ENCODE assay signal across 11 cellular contexts in the genomic region with DNA sequence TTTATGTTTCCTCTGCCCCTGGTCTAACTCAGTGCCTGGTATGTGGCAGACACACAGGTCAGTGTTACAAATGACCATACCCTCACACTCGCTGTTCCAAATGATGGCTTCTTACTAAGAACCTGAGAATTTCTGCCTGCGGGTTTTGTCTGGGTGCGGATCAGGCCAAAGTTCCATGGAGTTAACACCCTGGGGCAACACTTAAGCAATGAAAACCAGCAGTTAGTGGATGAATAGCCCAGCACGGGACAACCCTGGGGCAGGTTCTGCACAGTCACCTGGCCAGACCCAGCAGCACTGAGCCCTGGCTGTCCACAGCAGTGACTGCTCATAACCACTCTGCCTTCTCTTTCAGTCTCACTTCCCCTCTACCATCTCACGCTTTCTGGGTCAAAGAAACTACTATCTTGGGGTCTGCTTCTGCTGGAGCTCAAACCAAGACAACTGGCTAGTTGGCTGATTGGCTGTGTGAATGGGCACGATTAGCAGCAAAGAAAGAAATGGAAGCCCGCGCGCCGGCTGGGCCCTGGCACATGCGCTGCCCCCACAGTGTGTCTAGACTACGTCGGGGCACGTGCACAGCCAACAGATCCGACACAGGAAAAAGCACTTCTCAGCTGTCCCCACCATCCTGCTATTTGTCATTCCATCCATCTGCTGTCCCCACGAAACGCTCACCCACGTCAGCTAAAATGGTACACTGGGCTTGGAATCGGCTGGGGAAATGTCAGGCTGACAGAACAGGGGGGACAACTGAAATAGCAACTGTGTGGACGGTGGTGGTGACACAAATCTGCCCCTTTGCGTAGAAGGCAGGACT.
DNase-seq lines count a peak whose midpoint lies in the region; ATAC-seq, FAIRE-seq and TF ChIP-seq lines count a peak whose summit lies in the region.
"Had no signal": no experiment of that assay in that cellular context is flagged by ENCODE, and none has a peak within 500 bp of the region (broad histone marks: within the 10 kb centered on the region; RNA-seq: fewer than 3 reads in every experiment).

No MANE protein-coding gene starts in this region.

- in situ Hi-C loops in GM13977 (cut with MboI; ENCODE audit: low pct_unique_long_range_greater_than_20kb, low sequenced_read_pairs, unreplicated experiment), result no loop called here

- no peak for TF ChIP-seq CTCF in GM13977 (IDR thresholded peaks at IDR 0.05; ENCODE audit: extremely low read depth, insufficient read depth, missing control alignments)

- FAIRE-seq in urothelium cell line (lab: Jason Lieb, UNC), result no peak

- ATAC-seq in GM21447 (IDR thresholded peaks at IDR 0.05; ENCODE audit: unreplicated experiment) (peak; percentile 93), HG03439 (IDR thresholded peaks at IDR 0.05; ENCODE audit: unreplicated experiment) (peak; percentile 90)

- peak; percentile 80 for DNase-seq in GM13977 (ENCODE audit: low spot score)
- DNase-seq in iPS-NIHi7 (ENCODE audit: extremely low spot score), result peak; percentile 48
- no peak for DNase-seq in NCI-H1694 (lab: John Stamatoyannopoulos, UW)
- DNase-seq in AG08395 (ENCODE audit: low spot score), result no peak
- DNase-seq in effector CD8-positive, alpha-beta T cell (lab: John Stamatoyannopoulos, UW), result no peak
- no peak for DNase-seq in urothelium cell line (ENCODE audit: low spot score)
- DNase-seq: activated T-cell treated with anti-CD3 and anti-CD28 coated beads for 4 hours, DND-41, NCI-H1417 treated with DMSO at 0.1 percent for 48 hours had no signal

Comparison
In these comparisons a context has a peak if more than half of its experiments do, and no peak if none do; other contexts are left out.
1. DNase-seq: peak in GM13977 (single experiment) and iPS-NIHi7 (single experiment); none in NCI-H1694 (single experiment), AG08395 (single experiment), effector CD8-positive, alpha-beta T cell (single experiment) and urothelium cell line (single experiment).